In the genomic region with DNA sequence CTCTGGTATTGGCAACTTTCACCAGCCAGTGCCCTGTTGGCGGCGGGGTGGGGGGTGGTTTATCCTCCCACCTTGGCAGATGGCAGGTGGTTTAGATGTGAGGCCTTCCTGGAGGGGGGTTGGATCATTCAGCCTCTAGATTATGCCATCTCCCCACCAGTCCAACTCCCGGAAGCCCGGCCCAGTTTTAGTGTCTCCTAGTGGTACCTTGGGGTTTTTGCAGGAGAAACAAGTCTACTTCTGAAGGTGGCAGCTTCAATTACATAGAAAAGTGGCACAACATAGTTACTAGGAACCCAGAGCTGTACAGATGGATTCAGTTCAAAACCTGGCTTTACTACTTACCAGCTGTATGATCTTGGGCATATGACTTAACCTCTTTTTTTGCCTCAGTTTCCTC, we compare ENCODE assay signal across 1 cellular context.
TF ChIP-seq lines count a peak whose summit lies in the region.

No MANE protein-coding gene starts in this region.

TF ChIP-seq in GM23338, 12 proteins besides CTCF, POLR2A, EP300 and RAD21 (continued from another document):
- TF ChIP-seq, protein P1, sequence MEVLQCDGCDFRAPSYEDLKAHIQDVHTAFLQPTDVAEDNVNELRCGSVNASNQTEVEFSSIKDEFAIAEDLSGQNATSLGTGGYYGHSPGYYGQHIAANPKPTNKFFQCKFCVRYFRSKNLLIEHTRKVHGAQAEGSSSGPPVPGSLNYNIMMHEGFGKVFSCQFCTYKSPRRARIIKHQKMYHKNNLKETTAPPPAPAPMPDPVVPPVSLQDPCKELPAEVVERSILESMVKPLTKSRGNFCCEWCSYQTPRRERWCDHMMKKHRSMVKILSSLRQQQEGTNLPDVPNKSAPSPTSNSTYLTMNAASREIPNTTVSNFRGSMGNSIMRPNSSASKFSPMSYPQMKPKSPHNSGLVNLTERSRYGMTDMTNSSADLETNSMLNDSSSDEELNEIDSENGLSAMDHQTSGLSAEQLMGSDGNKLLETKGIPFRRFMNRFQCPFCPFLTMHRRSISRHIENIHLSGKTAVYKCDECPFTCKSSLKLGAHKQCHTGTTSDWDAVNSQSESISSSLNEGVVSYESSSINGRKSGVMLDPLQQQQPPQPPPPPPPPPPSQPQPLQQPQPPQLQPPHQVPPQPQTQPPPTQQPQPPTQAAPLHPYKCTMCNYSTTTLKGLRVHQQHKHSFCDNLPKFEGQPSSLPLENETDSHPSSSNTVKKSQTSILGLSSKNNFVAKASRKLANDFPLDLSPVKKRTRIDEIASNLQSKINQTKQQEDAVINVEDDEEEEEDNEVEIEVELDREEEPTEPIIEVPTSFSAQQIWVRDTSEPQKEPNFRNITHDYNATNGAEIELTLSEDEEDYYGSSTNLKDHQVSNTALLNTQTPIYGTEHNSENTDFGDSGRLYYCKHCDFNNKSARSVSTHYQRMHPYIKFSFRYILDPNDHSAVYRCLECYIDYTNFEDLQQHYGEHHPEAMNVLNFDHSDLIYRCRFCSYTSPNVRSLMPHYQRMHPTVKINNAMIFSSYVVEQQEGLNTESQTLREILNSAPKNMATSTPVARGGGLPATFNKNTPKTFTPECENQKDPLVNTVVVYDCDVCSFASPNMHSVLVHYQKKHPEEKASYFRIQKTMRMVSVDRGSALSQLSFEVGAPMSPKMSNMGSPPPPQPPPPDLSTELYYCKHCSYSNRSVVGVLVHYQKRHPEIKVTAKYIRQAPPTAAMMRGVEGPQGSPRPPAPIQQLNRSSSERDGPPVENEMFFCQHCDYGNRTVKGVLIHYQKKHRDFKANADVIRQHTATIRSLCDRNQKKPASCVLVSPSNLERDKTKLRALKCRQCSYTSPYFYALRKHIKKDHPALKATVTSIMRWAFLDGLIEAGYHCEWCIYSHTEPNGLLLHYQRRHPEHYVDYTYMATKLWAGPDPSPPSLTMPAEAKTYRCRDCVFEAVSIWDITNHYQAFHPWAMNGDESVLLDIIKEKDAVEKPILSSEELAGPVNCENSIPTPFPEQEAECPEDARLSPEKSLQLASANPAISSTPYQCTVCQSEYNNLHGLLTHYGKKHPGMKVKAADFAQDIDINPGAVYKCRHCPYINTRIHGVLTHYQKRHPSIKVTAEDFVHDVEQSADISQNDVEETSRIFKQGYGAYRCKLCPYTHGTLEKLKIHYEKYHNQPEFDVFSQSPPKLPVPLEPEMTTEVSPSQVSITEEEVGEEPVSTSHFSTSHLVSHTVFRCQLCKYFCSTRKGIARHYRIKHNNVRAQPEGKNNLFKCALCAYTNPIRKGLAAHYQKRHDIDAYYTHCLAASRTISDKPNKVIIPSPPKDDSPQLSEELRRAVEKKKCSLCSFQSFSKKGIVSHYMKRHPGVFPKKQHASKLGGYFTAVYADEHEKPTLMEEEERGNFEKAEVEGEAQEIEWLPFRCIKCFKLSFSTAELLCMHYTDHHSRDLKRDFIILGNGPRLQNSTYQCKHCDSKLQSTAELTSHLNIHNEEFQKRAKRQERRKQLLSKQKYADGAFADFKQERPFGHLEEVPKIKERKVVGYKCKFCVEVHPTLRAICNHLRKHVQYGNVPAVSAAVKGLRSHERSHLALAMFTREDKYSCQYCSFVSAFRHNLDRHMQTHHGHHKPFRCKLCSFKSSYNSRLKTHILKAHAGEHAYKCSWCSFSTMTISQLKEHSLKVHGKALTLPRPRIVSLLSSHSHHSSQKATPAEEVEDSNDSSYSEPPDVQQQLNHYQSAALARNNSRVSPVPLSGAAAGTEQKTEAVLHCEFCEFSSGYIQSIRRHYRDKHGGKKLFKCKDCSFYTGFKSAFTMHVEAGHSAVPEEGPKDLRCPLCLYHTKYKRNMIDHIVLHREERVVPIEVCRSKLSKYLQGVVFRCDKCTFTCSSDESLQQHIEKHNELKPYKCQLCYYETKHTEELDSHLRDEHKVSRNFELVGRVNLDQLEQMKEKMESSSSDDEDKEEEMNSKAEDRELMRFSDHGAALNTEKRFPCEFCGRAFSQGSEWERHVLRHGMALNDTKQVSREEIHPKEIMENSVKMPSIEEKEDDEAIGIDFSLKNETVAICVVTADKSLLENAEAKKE (CRISPR knock-in tag; IDR thresholded peaks at IDR 0.05) = no peak
- TF ChIP-seq CREB1 (CRISPR knock-in tag; IDR thresholded peaks at IDR 0.05; ENCODE audit: low read depth) (no peak), JUNB (IDR thresholded peaks at IDR 0.05; ENCODE audit: unreplicated experiment) (no peak), STAT1 (IDR thresholded peaks at IDR 0.05; ENCODE audit: unreplicated experiment) (no peak), ZNF114 (CRISPR knock-in tag; IDR thresholded peaks at IDR 0.05) (no peak), REST (IDR thresholded peaks at IDR 0.05; ENCODE audit: unreplicated experiment) (no peak), ZNF331 (CRISPR knock-in tag; IDR thresholded peaks at IDR 0.05; ENCODE audit: low read depth) (no peak), EZH2phosphoT487 (IDR thresholded peaks at IDR 0.05; ENCODE audit: unreplicated experiment) (no peak)
